In genomic region chr6:112289039-112289566, GRCh38 we compare ENCODE assay signal across 9 cellular contexts. TPM values are rescaled to one million over a fixed set of nuclear protein-coding genes. Genes with fewer than 3 reads are reported as not detected.
A peak's percentile ranks its signal among the peaks of the same experiment; 100 is the strongest.
DNase-seq lines count a peak whose midpoint lies in the region; ATAC-seq and TF ChIP-seq lines count a peak whose summit lies in the region.
"Had no signal": no experiment of that assay in that cellular context is flagged by ENCODE, and none has a peak within 500 bp of the region (broad histone marks: within the 10 kb centered on the region; RNA-seq: fewer than 3 reads in every experiment).

No MANE protein-coding gene starts in this region.

- DNase-seq in AG04450 (ENCODE audit: low read depth, low spot score) (peak; percentile 94), NCI-H69 (lab: John Stamatoyannopoulos, UW) (peak; percentile 5), fibroblast of villous mesenchyme (ENCODE audit: low read depth) (peak; percentile 79), non-pigmented ciliary epithelial cell (ENCODE audit: low read depth) (peak; percentile 55), NCI-H345 (lab: John Stamatoyannopoulos, UW) (no peak)
- DNase-seq in activated T-cell treated with anti-CD3 and anti-CD28 coated beads, Interleukin-2, amount 50 U/mL, for 4 hours: no peak
- no peak for DNase-seq in activated naive CD4-positive, alpha-beta T cell treated with anti-CD3 and anti-CD28 coated beads, Interleukin-2, amount 50 U/mL, for 72 hours (ENCODE audit: low spot score in 2 of 2)
- DNase-seq: activated effector memory CD4-positive, alpha-beta T cell treated with anti-CD3 and anti-CD28 coated beads, Interleukin-2, amount 50 U/mL, for 16 hours had no signal

- no peaks in the 10 kb centered on the region for H3K36me3 Mint-ChIP-seq in activated T-cell treated with anti-CD3 and anti-CD28 coated beads, Interleukin-2, amount 50 U/mL, for 4 hours (ENCODE audit: insufficient read depth)
- no peaks in the 10 kb centered on the region for H3K36me3 Mint-ChIP-seq in activated naive CD4-positive, alpha-beta T cell treated with anti-CD3 and anti-CD28 coated beads, Interleukin-2, amount 50 U/mL, for 72 hours

- POLR2A ChIA-PET in AG04450 (lab: Yijun Ruan, JAX): interaction anchor here (0.7 to 1.8 kb wide), 5 partner anchors 10 to 67 kb away, joined by 3 to 7 read pairs (median 6); partner anchors contain the start of gene LAMA4

- CTCF ChIA-PET in AG04450 (lab: Charles Lee): no interaction called here

- H3K27ac Mint-ChIP-seq in activated naive CD4-positive, alpha-beta T cell treated with anti-CD3 and anti-CD28 coated beads, Interleukin-2, amount 50 U/mL, for 72 hours: no peak overlapping the region

- H3K27me3 ChIP-seq in AG04450 (ENCODE audit: control insufficient read depth, insufficient read depth, low read length): no peaks in the 10 kb centered on the region

- no peak for ATAC-seq in HG03442 (IDR thresholded peaks at IDR 0.05; ENCODE audit: unreplicated experiment)
- ATAC-seq in activated T-cell treated with anti-CD3 and anti-CD28 coated beads, Interleukin-2, amount 50 U/mL, for 4 hours: no peak
- no peak for ATAC-seq in activated naive CD4-positive, alpha-beta T cell treated with anti-CD3 and anti-CD28 coated beads, Interleukin-2, amount 50 U/mL, for 72 hours

- H3K27me3 Mint-ChIP-seq in activated T-cell treated with anti-CD3 and anti-CD28 coated beads, Interleukin-2, amount 50 U/mL, for 4 hours (ENCODE audit: low read depth): peaks cover 31% of the 10 kb centered on the region

- H3K4me3 Mint-ChIP-seq in activated T-cell treated with anti-CD3 and anti-CD28 coated beads, Interleukin-2, amount 50 U/mL, for 4 hours: no peak overlapping the region

- H3K9me3 Mint-ChIP-seq in activated T-cell treated with anti-CD3 and anti-CD28 coated beads, Interleukin-2, amount 50 U/mL, for 4 hours: no peaks in the 10 kb centered on the region
- no peaks in the 10 kb centered on the region for H3K9me3 Mint-ChIP-seq in activated naive CD4-positive, alpha-beta T cell treated with anti-CD3 and anti-CD28 coated beads, Interleukin-2, amount 50 U/mL, for 72 hours

- H3K4me1 Mint-ChIP-seq in activated T-cell treated with anti-CD3 and anti-CD28 coated beads, Interleukin-2, amount 50 U/mL, for 4 hours (ENCODE audit: low read depth): peaks cover 14% of the 10 kb centered on the region

- peak overlapping the region; percentile 59 for H3K27ac ChIP-seq in AG04450 (ENCODE audit: low read depth, low read length)

- TF ChIP-seq CTCF in AG04450 (IDR thresholded peaks at IDR 0.05; ENCODE audit: low read depth, low read length): no peak
- no peak for TF ChIP-seq CTCF in fibroblast of villous mesenchyme (IDR thresholded peaks at IDR 0.05; ENCODE audit: insufficient read depth, low read depth, low read length)

- H3K4me3 ChIP-seq in AG04450 (ENCODE audit: low read depth, low read length): no peak overlapping the region
- H3K4me3 ChIP-seq in fibroblast of villous mesenchyme (ENCODE audit: low read depth, low read length): no peak overlapping the region

- peaks cover under 1% of the 10 kb centered on the region; the same call in 1 of the 2 replicates for H3K9me3 ChIP-seq in AG04450 (ENCODE audit: control insufficient read depth, insufficient read depth, low read length)

RNA-seq across cellular contexts. Expression of gene LAMA4, which starts 34.7 kb away (rescaled TPM):
- polyA plus RNA-seq in AG04450 (2011; rRNA removed): 231 and 246 TPM in 2 replicates
- polyA minus RNA-seq in AG04450 (2011; rRNA and poly(A)+ RNA removed): 415 and 507 TPM in 2 replicates
- total RNA-seq in fibroblast of villous mesenchyme: 197 and 481 TPM in 2 replicates
- total RNA-seq in activated T-cell treated with anti-CD3 and anti-CD28 coated beads, Interleukin-2, amount 50 U/mL, for 4 hours: under 1 TPM in 2 of 3 donors, not detected in 1; 0.30 to 0.34 TPM
- not detected for total RNA-seq in activated naive CD4-positive, alpha-beta T cell treated with anti-CD3 and anti-CD28 coated beads, Interleukin-2, amount 50 U/mL, for 72 hours

RNA-seq across cellular contexts. Expression of gene RFPL4B, which starts 58.0 kb away (rescaled TPM):
- not detected in 2 replicates for polyA plus RNA-seq in AG04450 (2011; rRNA removed)
- polyA minus RNA-seq in AG04450 (2011; rRNA and poly(A)+ RNA removed): not detected in 2 replicates
- total RNA-seq in fibroblast of villous mesenchyme: 0.86 TPM in 1 of 2 replicates, not detected in the other
- not detected for total RNA-seq in activated T-cell treated with anti-CD3 and anti-CD28 coated beads, Interleukin-2, amount 50 U/mL, for 4 hours
- not detected for total RNA-seq in activated naive CD4-positive, alpha-beta T cell treated with anti-CD3 and anti-CD28 coated beads, Interleukin-2, amount 50 U/mL, for 72 hours

Comparison
In these comparisons a context has a peak if more than half of its experiments do, and no peak if none do; other contexts are left out.
1. DNase-seq: peak in AG04450 (single experiment), NCI-H69 (single experiment), fibroblast of villous mesenchyme (single experiment) and non-pigmented ciliary epithelial cell (single experiment); none in activated T-cell treated with anti-CD3 and anti-CD28 coated beads, Interleukin-2, amount 50 U/mL, for 4 hours (single experiment), activated naive CD4-positive, alpha-beta T cell treated with anti-CD3 and anti-CD28 coated beads, Interleukin-2, amount 50 U/mL, for 72 hours (0 of 2) and NCI-H345 (single experiment).
2. RNA of gene LAMA4, which starts 34.7 kb away (total RNA-seq): 197 to 481 TPM in fibroblast of villous mesenchyme; 0.30 to 0.34 TPM in activated T-cell treated with anti-CD3 and anti-CD28 coated beads, Interleukin-2, amount 50 U/mL, for 4 hours and not detected in activated naive CD4-positive, alpha-beta T cell treated with anti-CD3 and anti-CD28 coated beads, Interleukin-2, amount 50 U/mL, for 72 hours; every median in the first group is over 100 times any median in the second.